ENCODE assay signal across 40 cellular contexts in the genomic region with DNA sequence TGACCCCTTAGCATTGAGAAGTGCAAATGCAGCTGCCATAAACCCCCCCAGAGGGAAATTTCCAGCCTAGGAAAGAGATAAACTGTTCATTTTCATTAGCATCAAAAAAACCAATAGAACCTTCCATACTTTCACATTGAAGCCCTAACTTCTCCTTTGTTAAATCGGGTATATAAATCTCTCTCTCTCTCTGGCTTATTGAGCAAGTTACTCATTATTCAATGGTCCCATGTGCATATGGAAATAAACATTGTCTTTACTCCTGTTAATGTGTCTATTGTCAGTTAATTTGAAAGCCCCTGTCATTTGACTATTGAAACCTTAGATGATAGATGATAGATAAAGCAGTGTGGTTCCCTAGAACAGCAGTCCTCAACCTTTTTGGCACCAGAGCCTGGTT. TPM values are rescaled to one million over a fixed set of nuclear protein-coding genes. Genes with fewer than 3 reads are reported as not detected.
"Had no signal": no experiment of that assay in that cellular context is flagged by ENCODE, and none has a peak within 500 bp of the region (broad histone marks: within the 10 kb centered on the region; RNA-seq: fewer than 3 reads in every experiment).

No MANE protein-coding gene starts in this region.

- H3K4me3 Mint-ChIP-seq: activated naive CD4-positive, alpha-beta T cell treated with anti-CD3 and anti-CD28 coated beads for 36 hours; activated naive CD4-positive, alpha-beta T cell treated with anti-CD3 and anti-CD28 coated beads, Interleukin-2, amount 10 ng/mL, durations not matched to agents 7 days and 5 days; activated naive CD4-positive, alpha-beta T cell treated with anti-CD3 and anti-CD28 coated beads, Interleukin-2, amount 50 U/mL, for 24 hours; activated naive CD8-positive, alpha-beta T cell; activated naive CD8-positive, alpha-beta T cell treated with anti-CD3 and anti-CD28 coated beads for 36 hours; activated naive CD8-positive, alpha-beta T cell treated with anti-CD3 and anti-CD28 coated beads, Interleukin-2, amount 10 ng/mL, durations not matched to agents 7 days and 5 days; activated naive CD8-positive, alpha-beta T cell treated with anti-CD3 and anti-CD28 coated beads, Interleukin-2, amount 50 U/mL, for 24 hours; activated T-cell treated with anti-CD3 and anti-CD28 coated beads, Interleukin-2, amount 50 U/mL, for 24 hours; activated T-cell treated with anti-CD3 and anti-CD28 coated beads, Interleukin-2, amount 50 U/mL, for 4 hours; activated T-cell treated with anti-CD3 and anti-CD28 coated beads, Interleukin-2, amount 50 U/mL, for 72 hours; activated T-helper 1 cell treated with anti-CD3 and anti-CD28 coated beads, Interleukin-12 subunit alpha, Interleukin-12 subunit beta, Interleukin-2, Interleukin-4 antibody, amounts not matched to agents 30 ng/mL and 10 ng/mL and 1 ng/mL, durations not matched to agents 14 hours and 24 hours and 36 hours; activated T-helper 17 cell treated with anti-CD3 and anti-CD28 coated beads, Interleukin-2, amount 50 U/mL, for 72 hours; brain; central memory CD8-positive, alpha-beta T cell had no signal

- H3K27ac ChIP-seq: adrenal gland, ascending aorta, body of pancreas, brain microvascular endothelial cell, breast epithelium, cardiac muscle cell had no signal

- H3K4me1 ChIP-seq: adrenal gland, ascending aorta, body of pancreas, breast epithelium had no signal

- H3K36me3 Mint-ChIP-seq: activated naive CD4-positive, alpha-beta T cell treated with anti-CD3 and anti-CD28 coated beads, Interleukin-2, amount 10 ng/mL, durations not matched to agents 7 days and 5 days; activated naive CD4-positive, alpha-beta T cell treated with anti-CD3 and anti-CD28 coated beads, Interleukin-2, amount 50 U/mL, for 24 hours; activated naive CD4-positive, alpha-beta T cell treated with anti-CD3 and anti-CD28 coated beads, Interleukin-2, amount 50 U/mL, for 72 hours; activated naive CD8-positive, alpha-beta T cell; activated naive CD8-positive, alpha-beta T cell treated with anti-CD3 and anti-CD28 coated beads for 36 hours; activated naive CD8-positive, alpha-beta T cell treated with anti-CD3 and anti-CD28 coated beads, Interleukin-2, amount 10 ng/mL, durations not matched to agents 7 days and 5 days; brain had no signal

- FAIRE-seq: bronchial epithelial cell had no signal

- DNase-seq: activated effector memory CD4-positive, alpha-beta T cell treated with anti-CD3 and anti-CD28 coated beads, Interleukin-2, amount 50 U/mL, for 16 hours; activated effector memory CD4-positive, alpha-beta T cell treated with Interleukin-2 at 50 U/mL for 16 hours; activated gamma-delta T cell; activated gamma-delta T cell treated with Interleukin-2 at 50 U/mL for 16 hours; activated naive CD4-positive, alpha-beta T cell; activated naive CD4-positive, alpha-beta T cell treated with anti-CD3 and anti-CD28 coated beads for 36 hours; activated naive CD4-positive, alpha-beta T cell treated with anti-CD3 and anti-CD28 coated beads, Interleukin-2, amount 10 ng/mL, durations not matched to agents 7 days and 5 days; activated naive CD4-positive, alpha-beta T cell treated with anti-CD3 and anti-CD28 coated beads, Interleukin-2, amount 50 U/mL, for 16 hours; activated naive CD4-positive, alpha-beta T cell treated with Interleukin-2 at 50 U/mL for 16 hours; activated naive CD8-positive, alpha-beta T cell treated with anti-CD3 and anti-CD28 coated beads for 36 hours; activated naive CD8-positive, alpha-beta T cell treated with anti-CD3 and anti-CD28 coated beads, Interleukin-2, amount 10 ng/mL, durations not matched to agents 7 days and 5 days; activated naive CD8-positive, alpha-beta T cell treated with anti-CD3 and anti-CD28 coated beads, Interleukin-2, amount 50 U/mL, for 24 hours; activated T-cell treated with anti-CD3 and anti-CD28 coated beads, Interleukin-2, amount 50 U/mL, for 1 hour; activated T-cell treated with anti-CD3 and anti-CD28 coated beads, Interleukin-2, amount 50 U/mL, for 24 hours; activated T-cell treated with anti-CD3 and anti-CD28 coated beads, Interleukin-2, amount 50 U/mL, for 4 hours; activated T-cell treated with anti-CD3 and anti-CD28 coated beads, Interleukin-2, amount 50 U/mL, for 48 hours; activated T-cell treated with anti-CD3 and anti-CD28 coated beads, Interleukin-2, amount 50 U/mL, for 72 hours; adrenal gland; amniotic stem cell; amygdala; anterior cingulate cortex; aorta; body of pancreas; brain microvascular endothelial cell; caudate nucleus; central memory CD4-positive, alpha-beta T cell; cerebellar nuclear complex had no signal

- H3K36me3 ChIP-seq: adrenal gland, ascending aorta, brain microvascular endothelial cell, breast epithelium, cardiac muscle cell had no signal

- H3K27me3 ChIP-seq: ascending aorta, body of pancreas, brain microvascular endothelial cell, cardiac muscle cell had no signal

- H3K27ac Mint-ChIP-seq: activated naive CD4-positive, alpha-beta T cell treated with anti-CD3 and anti-CD28 coated beads for 36 hours; activated naive CD4-positive, alpha-beta T cell treated with anti-CD3 and anti-CD28 coated beads, Interleukin-2, amount 10 ng/mL, durations not matched to agents 7 days and 5 days; activated naive CD4-positive, alpha-beta T cell treated with anti-CD3 and anti-CD28 coated beads, Interleukin-2, amount 50 U/mL, for 24 hours; activated naive CD4-positive, alpha-beta T cell treated with anti-CD3 and anti-CD28 coated beads, Interleukin-2, amount 50 U/mL, for 72 hours; activated naive CD8-positive, alpha-beta T cell; activated naive CD8-positive, alpha-beta T cell treated with anti-CD3 and anti-CD28 coated beads for 36 hours; activated naive CD8-positive, alpha-beta T cell treated with anti-CD3 and anti-CD28 coated beads, Interleukin-2, amount 10 ng/mL, durations not matched to agents 7 days and 5 days; activated naive CD8-positive, alpha-beta T cell treated with anti-CD3 and anti-CD28 coated beads, Interleukin-2, amount 50 U/mL, for 24 hours; activated T-cell treated with anti-CD3 and anti-CD28 coated beads, Interleukin-2, amount 50 U/mL, for 24 hours; activated T-cell treated with anti-CD3 and anti-CD28 coated beads, Interleukin-2, amount 50 U/mL, for 72 hours; activated T-helper 1 cell treated with anti-CD3 and anti-CD28 coated beads, Interleukin-12 subunit alpha, Interleukin-12 subunit beta, Interleukin-2, Interleukin-4 antibody, amounts not matched to agents 30 ng/mL and 10 ng/mL and 1 ng/mL, durations not matched to agents 14 hours and 24 hours and 36 hours; activated T-helper 17 cell treated with anti-CD3 and anti-CD28 coated beads, Interleukin-2, amount 50 U/mL, for 72 hours; activated T-helper 2 cell treated with anti-CD3 and anti-CD28 coated beads, Interferon-gamma antibody, Interleukin-2, Interleukin-4, amounts not matched to agents 10 μg/mL and 5 μg/mL and 100 μg/mL, durations not matched to agents 14 hours and 24 hours and 36 hours; brain had no signal

- H3K9me3 ChIP-seq: adrenal gland, ascending aorta, body of pancreas, breast epithelium had no signal

- H3K4me3 ChIP-seq: adrenal gland, ascending aorta, body of pancreas, breast epithelium, cardiac muscle cell had no signal

- H3K9me3 Mint-ChIP-seq: activated naive CD4-positive, alpha-beta T cell treated with anti-CD3 and anti-CD28 coated beads for 36 hours; activated naive CD4-positive, alpha-beta T cell treated with anti-CD3 and anti-CD28 coated beads, Interleukin-2, amount 10 ng/mL, durations not matched to agents 7 days and 5 days; activated naive CD4-positive, alpha-beta T cell treated with anti-CD3 and anti-CD28 coated beads, Interleukin-2, amount 50 U/mL, for 24 hours; activated naive CD4-positive, alpha-beta T cell treated with anti-CD3 and anti-CD28 coated beads, Interleukin-2, amount 50 U/mL, for 72 hours; activated naive CD8-positive, alpha-beta T cell treated with anti-CD3 and anti-CD28 coated beads for 36 hours; activated naive CD8-positive, alpha-beta T cell treated with anti-CD3 and anti-CD28 coated beads, Interleukin-2, amount 10 ng/mL, durations not matched to agents 7 days and 5 days; activated naive CD8-positive, alpha-beta T cell treated with anti-CD3 and anti-CD28 coated beads, Interleukin-2, amount 50 U/mL, for 24 hours; activated T-cell treated with anti-CD3 and anti-CD28 coated beads, Interleukin-2, amount 50 U/mL, for 24 hours; activated T-cell treated with anti-CD3 and anti-CD28 coated beads, Interleukin-2, amount 50 U/mL, for 4 hours; activated T-cell treated with anti-CD3 and anti-CD28 coated beads, Interleukin-2, amount 50 U/mL, for 72 hours; activated T-helper 1 cell treated with anti-CD3 and anti-CD28 coated beads, Interleukin-12 subunit alpha, Interleukin-12 subunit beta, Interleukin-2, Interleukin-4 antibody, amounts not matched to agents 30 ng/mL and 10 ng/mL and 1 ng/mL, durations not matched to agents 14 hours and 24 hours and 36 hours; activated T-helper 17 cell treated with anti-CD3 and anti-CD28 coated beads, Interleukin-2, amount 50 U/mL, for 72 hours; activated T-helper 2 cell treated with anti-CD3 and anti-CD28 coated beads, Interferon-gamma antibody, Interleukin-2, Interleukin-4, amounts not matched to agents 10 μg/mL and 5 μg/mL and 100 μg/mL, durations not matched to agents 14 hours and 24 hours and 36 hours; brain; central memory CD8-positive, alpha-beta T cell had no signal

- H3K27me3 Mint-ChIP-seq: activated naive CD4-positive, alpha-beta T cell treated with anti-CD3 and anti-CD28 coated beads, Interleukin-2, amount 10 ng/mL, durations not matched to agents 7 days and 5 days; activated naive CD8-positive, alpha-beta T cell treated with anti-CD3 and anti-CD28 coated beads for 36 hours; activated naive CD8-positive, alpha-beta T cell treated with anti-CD3 and anti-CD28 coated beads, Interleukin-2, amount 10 ng/mL, durations not matched to agents 7 days and 5 days; activated T-helper 17 cell treated with anti-CD3 and anti-CD28 coated beads, Interleukin-2, amount 50 U/mL, for 72 hours had no signal

- H3K4me1 Mint-ChIP-seq: activated naive CD4-positive, alpha-beta T cell treated with anti-CD3 and anti-CD28 coated beads, Interleukin-2, amount 10 ng/mL, durations not matched to agents 7 days and 5 days; activated naive CD4-positive, alpha-beta T cell treated with anti-CD3 and anti-CD28 coated beads, Interleukin-2, amount 50 U/mL, for 24 hours; activated naive CD8-positive, alpha-beta T cell treated with anti-CD3 and anti-CD28 coated beads for 36 hours; activated naive CD8-positive, alpha-beta T cell treated with anti-CD3 and anti-CD28 coated beads, Interleukin-2, amount 10 ng/mL, durations not matched to agents 7 days and 5 days; activated naive CD8-positive, alpha-beta T cell treated with anti-CD3 and anti-CD28 coated beads, Interleukin-2, amount 50 U/mL, for 24 hours; activated T-helper 17 cell treated with anti-CD3 and anti-CD28 coated beads, Interleukin-2, amount 50 U/mL, for 72 hours; brain; central memory CD8-positive, alpha-beta T cell had no signal

RNA-seq across cellular contexts. Expression of a gene that starts 46.9 kb away (rescaled TPM):
- total RNA-seq: activated naive CD4-positive, alpha-beta T cell treated with anti-CD3 and anti-CD28 coated beads, Interleukin-2, amount 50 U/mL, for 72 hours; activated naive CD8-positive, alpha-beta T cell treated with anti-CD3 and anti-CD28 coated beads, Interleukin-2, amount 10 ng/mL, durations not matched to agents 7 days and 5 days; activated T-helper 1 cell treated with anti-CD3 and anti-CD28 coated beads, Interleukin-12 subunit alpha, Interleukin-12 subunit beta, Interleukin-2, Interleukin-4 antibody, amounts not matched to agents 30 ng/mL and 10 ng/mL and 1 ng/mL, durations not matched to agents 14 hours and 24 hours and 36 hours; activated T-helper 17 cell treated with anti-CD3 and anti-CD28 coated beads, Interleukin-2, amount 50 U/mL, for 72 hours; aorta; ascending aorta; body of pancreas; breast epithelium; bronchial epithelial cell; cardiac septum had no signal
